Comparison of ENCODE assay signal across 20 cellular contexts in genomic region chr22:43501951-43502874, GRCh38.
"Had no signal": no experiment of that assay in that cellular context is flagged by ENCODE, and none has a peak within 500 bp of the region (broad histone marks: within the 10 kb centered on the region; RNA-seq: fewer than 3 reads in every experiment).

No MANE protein-coding gene starts in this region.

- ATAC-seq: activated CD8-positive, alpha-beta T cell treated with anti-CD3 and anti-CD28 coated beads for 36 hours; activated T-helper 17 cell treated with anti-CD3 and anti-CD28 coated beads, Interleukin-2, amount 50 U/mL, for 72 hours; body of pancreas; foreskin keratinocyte; left colon; natural killer cell had no signal

- FAIRE-seq: colon, islet of Langerhans had no signal

- DNase-seq: activated CD4-positive, alpha-beta T cell treated with anti-CD3 and anti-CD28 coated beads, Interleukin-2, amount 10 ng/mL, durations not matched to agents 24 days and 14 days; activated CD8-positive, alpha-beta T cell treated with anti-CD3 and anti-CD28 coated beads for 36 hours; activated naive CD4-positive, alpha-beta T cell; activated naive CD8-positive, alpha-beta T cell treated with anti-CD3 and anti-CD28 coated beads, Interleukin-2, amount 10 ng/mL, durations not matched to agents 7 days and 5 days; activated T-cell treated with anti-CD3 and anti-CD28 coated beads, Interleukin-2, amount 50 U/mL, for 1 hour; body of pancreas; foreskin keratinocyte; lower lobe of right lung; natural killer cell; stimulated activated CD4-positive, alpha-beta T cell treated with anti-CD3 and anti-CD28 coated beads, Interleukin-12 subunit alpha, Interleukin-12 subunit beta, amount 100 ng/mL, for 4 hours; stimulated activated CD4-positive, alpha-beta T cell treated with anti-CD3 and anti-CD28 coated beads, Interleukin-1b, Interleukin-23, amount 100 ng/mL, for 48 hours; stimulated activated CD8-positive, alpha-beta memory T cell treated with anti-CD3 and anti-CD28 coated beads, Interleukin-4, amount 100 ng/mL, for 48 hours; stimulated activated naive CD4-positive, alpha-beta T cell treated with Interleukin-2 at 50 U/mL for 16 hours; substantia nigra; T1000; uterus had no signal
